10 cellular contexts compared by ENCODE assay signal in genomic region chr2:73766349-73766748, GRCh38. TPM values are rescaled to one million over a fixed set of nuclear protein-coding genes. Genes with fewer than 3 reads are reported as not detected.
"Had no signal": no experiment of that assay in that cellular context is flagged by ENCODE, and none has a peak within 500 bp of the region (broad histone marks: within the 10 kb centered on the region; RNA-seq: fewer than 3 reads in every experiment).

No MANE protein-coding gene starts in this region.

- H2AFZ ChIP-seq: GM23248 had no signal

- H3K9me3 Mint-ChIP-seq: HFFc6, IgD-negative memory B cell had no signal

- H3K27ac Mint-ChIP-seq: HFFc6, IgD-negative memory B cell had no signal

- H3K9ac ChIP-seq: GM23248 had no signal

- H3K27me3 Mint-ChIP-seq: IgD-negative memory B cell had no signal

- ATAC-seq: HCT116 had no signal

- H3K4me3 ChIP-seq: GM23248, HAP-1 had no signal

- H3K4me1 ChIP-seq: HAP-1 had no signal

- H3K4me3 Mint-ChIP-seq: HFFc6, IgD-negative memory B cell had no signal

- DNase-seq: GM23248, GOT3, HFFc6, Kasumi-1, KG1 had no signal

- H3K9me3 ChIP-seq: HAP-1 had no signal

- H3K27ac ChIP-seq: GM23248, HL-60 had no signal

RNA-seq across cellular contexts. Expression of gene C2orf78, which starts 17.6 kb away (rescaled TPM):
- total RNA-seq: GM23248, HFFc6, HT1080 had no signal
- polyA plus RNA-seq: GM23248, IgD-negative memory B cell had no signal
